Comparison of ENCODE assay signal across 17 cellular contexts in the genomic region with DNA sequence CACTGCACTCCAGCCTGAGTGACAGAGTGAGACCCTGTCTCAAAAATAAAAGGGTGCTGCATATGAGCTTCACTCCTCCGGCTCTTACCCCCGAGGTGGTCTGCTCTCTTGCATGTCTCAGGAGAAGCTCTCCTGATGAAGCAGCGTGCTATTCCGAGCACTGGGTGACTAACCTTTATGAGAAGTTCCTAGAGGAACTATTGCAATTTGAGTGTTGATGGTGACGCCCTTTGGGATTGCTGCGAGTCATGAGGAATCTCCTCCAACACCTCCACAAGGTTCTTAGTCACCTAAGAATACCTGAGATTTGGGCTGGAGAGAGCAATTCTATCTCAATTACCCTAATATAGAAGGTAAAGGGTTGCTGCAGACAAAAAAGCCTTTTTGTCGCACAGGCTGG. TPM values are rescaled to one million over a fixed set of nuclear protein-coding genes. Genes with fewer than 3 reads are reported as not detected.
DNase-seq lines count a peak whose midpoint lies in the region; ATAC-seq lines count a peak whose summit lies in the region.
"Had no signal": no experiment of that assay in that cellular context is flagged by ENCODE, and none has a peak within 500 bp of the region (broad histone marks: within the 10 kb centered on the region; RNA-seq: fewer than 3 reads in every experiment).

No MANE protein-coding gene starts in this region.

- no peak for ATAC-seq in activated naive CD8-positive, alpha-beta T cell treated with anti-CD3 and anti-CD28 coated beads, Interleukin-2, amount 10 ng/mL, durations not matched to agents 7 days and 5 days (ENCODE audit: low read depth)
- no peak for ATAC-seq in activated naive CD8-positive, alpha-beta T cell treated with anti-CD3 and anti-CD28 coated beads, Interleukin-2, amount 50 U/mL, for 24 hours
- ATAC-seq in left colon: peak; percentile 22
- ATAC-seq in GM19023 (IDR thresholded peaks at IDR 0.05; ENCODE audit: unreplicated experiment): no peak
- ATAC-seq in GM21390 (IDR thresholded peaks at IDR 0.05; ENCODE audit: unreplicated experiment): no peak
- no peak for ATAC-seq in activated T-cell treated with anti-CD3 and anti-CD28 coated beads, Interleukin-2, amount 50 U/mL, for 72 hours (replicated peaks in 1 of 2)
- ATAC-seq: body of pancreas had no signal

- H3K4me3 Mint-ChIP-seq in activated naive CD8-positive, alpha-beta T cell treated with anti-CD3 and anti-CD28 coated beads, Interleukin-2, amount 10 ng/mL, durations not matched to agents 7 days and 5 days: peak overlapping the region; percentile 33
- no peak overlapping the region for H3K4me3 Mint-ChIP-seq in activated naive CD8-positive, alpha-beta T cell treated with anti-CD3 and anti-CD28 coated beads, Interleukin-2, amount 50 U/mL, for 24 hours
- H3K4me3 Mint-ChIP-seq in activated T-cell treated with anti-CD3 and anti-CD28 coated beads, Interleukin-2, amount 50 U/mL, for 72 hours: peak overlapping the region in 1 of 2 donors; percentile 59

- no peaks in the 10 kb centered on the region for H3K9me3 Mint-ChIP-seq in activated naive CD8-positive, alpha-beta T cell treated with anti-CD3 and anti-CD28 coated beads, Interleukin-2, amount 10 ng/mL, durations not matched to agents 7 days and 5 days
- H3K9me3 Mint-ChIP-seq in activated naive CD8-positive, alpha-beta T cell treated with anti-CD3 and anti-CD28 coated beads, Interleukin-2, amount 50 U/mL, for 24 hours: no peaks in the 10 kb centered on the region
- H3K9me3 Mint-ChIP-seq in activated T-cell treated with anti-CD3 and anti-CD28 coated beads, Interleukin-2, amount 50 U/mL, for 72 hours: no peaks in the 10 kb centered on the region
- H3K9me3 Mint-ChIP-seq: stimulated activated naive CD8-positive, alpha-beta T cell treated with anti-CD3 and anti-CD28 coated beads, Interleukin-15, Interleukin-2, amounts not matched to agents 100 ng/mL and 50 ng/mL, for 24 hours had no signal

- intact Hi-C loops in left colon (cut with DNase I, micrococcal nuclease): no loop called here

- no peak overlapping the region for H3K27ac Mint-ChIP-seq in activated naive CD8-positive, alpha-beta T cell treated with anti-CD3 and anti-CD28 coated beads, Interleukin-2, amount 10 ng/mL, durations not matched to agents 7 days and 5 days
- no peak overlapping the region for H3K27ac Mint-ChIP-seq in activated naive CD8-positive, alpha-beta T cell treated with anti-CD3 and anti-CD28 coated beads, Interleukin-2, amount 50 U/mL, for 24 hours
- no peak overlapping the region for H3K27ac Mint-ChIP-seq in activated T-cell treated with anti-CD3 and anti-CD28 coated beads, Interleukin-2, amount 50 U/mL, for 72 hours
- H3K27ac Mint-ChIP-seq: stimulated activated naive CD8-positive, alpha-beta T cell treated with anti-CD3 and anti-CD28 coated beads, Interleukin-15, Interleukin-2, amounts not matched to agents 100 ng/mL and 50 ng/mL, for 24 hours had no signal

- H3K36me3 Mint-ChIP-seq in activated naive CD8-positive, alpha-beta T cell treated with anti-CD3 and anti-CD28 coated beads, Interleukin-2, amount 10 ng/mL, durations not matched to agents 7 days and 5 days: no peaks in the 10 kb centered on the region
- H3K36me3 Mint-ChIP-seq in activated naive CD8-positive, alpha-beta T cell treated with anti-CD3 and anti-CD28 coated beads, Interleukin-2, amount 50 U/mL, for 24 hours (ENCODE audit: low read depth): no peaks in the 10 kb centered on the region
- H3K36me3 Mint-ChIP-seq in activated T-cell treated with anti-CD3 and anti-CD28 coated beads, Interleukin-2, amount 50 U/mL, for 72 hours (ENCODE audit: insufficient read depth in 2 of 2): no peaks in the 10 kb centered on the region

- H3K27me3 Mint-ChIP-seq in activated naive CD8-positive, alpha-beta T cell treated with anti-CD3 and anti-CD28 coated beads, Interleukin-2, amount 10 ng/mL, durations not matched to agents 7 days and 5 days: peaks cover 36% of the 10 kb centered on the region
- H3K27me3 Mint-ChIP-seq in activated naive CD8-positive, alpha-beta T cell treated with anti-CD3 and anti-CD28 coated beads, Interleukin-2, amount 50 U/mL, for 24 hours: peaks cover 10% of the 10 kb centered on the region
- H3K27me3 Mint-ChIP-seq in activated T-cell treated with anti-CD3 and anti-CD28 coated beads, Interleukin-2, amount 50 U/mL, for 72 hours (ENCODE audit: low read depth): peaks cover 9% of the 10 kb centered on the region

- POLR2A ChIA-PET in activated naive CD8-positive, alpha-beta T cell treated with anti-CD3 and anti-CD28 coated beads, Interleukin-2, amount 10 ng/mL, durations not matched to agents 7 days and 5 days (lab: Charles Lee): interaction anchor here (0.7 kb wide), 1 partner anchor 13 kb away, joined by 3 read pairs; no protein-coding TSS in a partner anchor

- H3K4me1 Mint-ChIP-seq in activated naive CD8-positive, alpha-beta T cell treated with anti-CD3 and anti-CD28 coated beads, Interleukin-2, amount 10 ng/mL, durations not matched to agents 7 days and 5 days: peaks cover 7% of the 10 kb centered on the region
- H3K4me1 Mint-ChIP-seq in activated naive CD8-positive, alpha-beta T cell treated with anti-CD3 and anti-CD28 coated beads, Interleukin-2, amount 50 U/mL, for 24 hours: peaks cover 10% of the 10 kb centered on the region
- H3K4me1 Mint-ChIP-seq in activated T-cell treated with anti-CD3 and anti-CD28 coated beads, Interleukin-2, amount 50 U/mL, for 72 hours (ENCODE audit: low read depth): peaks cover 10% of the 10 kb centered on the region

- DNase-seq in activated naive CD8-positive, alpha-beta T cell treated with anti-CD3 and anti-CD28 coated beads, Interleukin-2, amount 10 ng/mL, durations not matched to agents 7 days and 5 days: no peak
- no peak for DNase-seq in activated naive CD8-positive, alpha-beta T cell treated with anti-CD3 and anti-CD28 coated beads, Interleukin-2, amount 50 U/mL, for 24 hours
- DNase-seq in RKO (ENCODE audit: low spot score): peak; percentile 22
- no peak for DNase-seq in left colon
- DNase-seq in NCI-H1436 treated with DMSO at 0.1 percent for 48 hours (lab: John Stamatoyannopoulos, UW): no peak
- DNase-seq in activated T-cell treated with anti-CD3 and anti-CD28 coated beads, Interleukin-2, amount 50 U/mL, for 72 hours: no peak
- DNase-seq: BE2C; body of pancreas; esophagus squamous epithelium; islet precursor cell; NCI-H187; SHP77; stimulated activated CD4-positive, alpha-beta T cell treated with anti-CD3 and anti-CD28 coated beads, Interleukin-2, amount 100 ng/mL, for 48 hours had no signal

RNA-seq across cellular contexts. Expression of gene TINAGL1, which starts 40.8 kb away (rescaled TPM):
- not detected for total RNA-seq in activated naive CD8-positive, alpha-beta T cell treated with anti-CD3 and anti-CD28 coated beads, Interleukin-2, amount 10 ng/mL, durations not matched to agents 7 days and 5 days
- 100 to 1,000 TPM; 135 to 139 TPM for total RNA-seq in left colon
- not detected for total RNA-seq in activated T-cell treated with anti-CD3 and anti-CD28 coated beads, Interleukin-2, amount 50 U/mL, for 72 hours
- total RNA-seq: A673 had no signal

Comparison
In these comparisons a context has a peak if more than half of its experiments do, and no peak if none do; other contexts are left out.
1. RNA of gene TINAGL1, which starts 40.8 kb away (total RNA-seq): 135 to 139 TPM in left colon; not detected in activated naive CD8-positive, alpha-beta T cell treated with anti-CD3 and anti-CD28 coated beads, Interleukin-2, amount 10 ng/mL, durations not matched to agents 7 days and 5 days and not detected in activated T-cell treated with anti-CD3 and anti-CD28 coated beads, Interleukin-2, amount 50 U/mL, for 72 hours; every median in the first group is over 100 times any median in the second.